In the genomic region with DNA sequence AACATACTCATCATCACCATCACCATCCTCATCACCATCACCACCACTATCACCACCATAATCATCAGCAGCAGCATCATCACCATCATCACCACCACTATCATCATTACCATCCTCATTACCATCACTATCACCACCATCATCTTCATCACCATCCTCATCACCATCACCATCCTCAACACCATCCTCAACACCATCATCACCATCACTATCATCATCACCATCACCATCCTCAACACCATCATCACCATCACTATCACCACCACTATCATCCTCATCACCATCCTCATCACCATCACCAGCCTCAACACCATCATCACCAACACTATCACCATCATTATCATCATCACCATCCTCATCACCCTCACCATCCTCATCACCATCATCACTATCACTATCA, we compare ENCODE assay signal across 2 cellular contexts.
A peak's percentile ranks its signal among the peaks of the same experiment; 100 is the strongest.
TF ChIP-seq lines count a peak whose summit lies in the region.

No MANE protein-coding gene starts in this region.

TF ChIP-seq in HepG2, 621 proteins besides CTCF, POLR2A, EP300 and RAD21 (continues in another document):
- TF ChIP-seq ZNF367 (CRISPR knock-in tag; IDR thresholded peaks at IDR 0.05; ENCODE audit: borderline replicate concordance) (no peak), IKZF4 (CRISPR knock-in tag; IDR thresholded peaks at IDR 0.05; ENCODE audit: borderline replicate concordance, low read depth, not compliant biosample characterization) (no peak), KDM2A (CRISPR knock-in tag; IDR thresholded peaks at IDR 0.05; ENCODE audit: borderline replicate concordance, low read depth) (no peak), HNF4A (CRISPR knock-in tag; IDR thresholded peaks at IDR 0.05) (no peak), MLX (CRISPR knock-in tag; IDR thresholded peaks at IDR 0.05) (no peak), RFX5 (IDR thresholded peaks at IDR 0.05; ENCODE audit: low read depth, low read length) (no peak), PAX8 (CRISPR knock-in tag; IDR thresholded peaks at IDR 0.05; ENCODE audit: borderline replicate concordance) (no peak), FOXK2 (IDR thresholded peaks at IDR 0.05) (peak; percentile 44; the same call in 1 of the 2 replicates), CREB1 (IDR thresholded peaks at IDR 0.05) (peak; percentile 86), CREB1 (CRISPR knock-in tag; IDR thresholded peaks at IDR 0.05) (no peak), ZNF337 (CRISPR knock-in tag; IDR thresholded peaks at IDR 0.05; ENCODE audit: borderline replicate concordance, low read depth) (no peak), IRX3 (CRISPR knock-in tag; IDR thresholded peaks at IDR 0.05; ENCODE audit: borderline replicate concordance, low read depth) (no peak), NONO (IDR thresholded peaks at IDR 0.05) (0 out of 2 replicates have a peak, but pooled peaks have one; percentile 52), NONO (CRISPR knock-in tag; conservative IDR thresholded peaks at IDR 0.05) (no peak), SMYD3 (CRISPR knock-in tag; IDR thresholded peaks at IDR 0.05) (no peak), ATF7 (IDR thresholded peaks at IDR 0.05) (0 out of 2 replicates have a peak, but pooled peaks have one; percentile 13), ATF7 (CRISPR knock-in tag; IDR thresholded peaks at IDR 0.05) (no peak), FOXP1 (IDR thresholded peaks at IDR 0.05) (0 out of 2 replicates have a peak, but pooled peaks have one; percentile 4), FOXP1 (CRISPR knock-in tag; IDR thresholded peaks at IDR 0.05) (no peak), DBP (CRISPR knock-in tag; IDR thresholded peaks at IDR 0.05; ENCODE audit: not compliant biosample characterization) (no peak)
- TF ChIP-seq, protein P1, sequence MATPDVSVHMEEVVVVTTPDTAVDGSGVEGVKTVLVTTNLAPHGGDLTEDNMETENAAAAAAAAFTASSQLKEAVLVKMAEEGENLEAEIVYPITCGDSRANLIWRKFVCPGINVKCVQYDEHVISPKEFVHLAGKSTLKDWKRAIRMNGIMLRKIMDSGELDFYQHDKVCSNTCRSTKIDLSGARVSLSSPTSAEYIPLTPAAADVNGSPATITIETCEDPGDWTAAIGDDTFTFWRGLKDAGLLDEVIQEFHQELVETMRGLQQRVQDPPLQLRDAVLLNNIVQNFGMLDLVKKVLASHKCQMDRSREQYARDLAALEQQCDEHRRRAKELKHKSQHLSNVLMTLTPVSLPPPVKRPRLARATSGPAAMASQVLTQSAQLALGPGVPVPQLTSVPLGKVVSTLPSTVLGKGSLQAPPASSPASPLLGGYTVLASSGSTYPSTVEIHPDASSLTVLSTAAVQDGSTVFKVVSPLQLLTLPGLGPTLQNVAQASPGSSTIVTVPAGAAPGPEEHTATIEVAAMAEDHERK (CRISPR knock-in tag; IDR thresholded peaks at IDR 0.05; ENCODE audit: low read depth) = no peak
- TF ChIP-seq, protein P2, sequence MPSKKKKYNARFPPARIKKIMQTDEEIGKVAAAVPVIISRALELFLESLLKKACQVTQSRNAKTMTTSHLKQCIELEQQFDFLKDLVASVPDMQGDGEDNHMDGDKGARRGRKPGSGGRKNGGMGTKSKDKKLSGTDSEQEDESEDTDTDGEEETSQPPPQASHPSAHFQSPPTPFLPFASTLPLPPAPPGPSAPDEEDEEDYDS (CRISPR knock-in tag; IDR thresholded peaks at IDR 0.05) = no peak
- TF ChIP-seq, protein P3, sequence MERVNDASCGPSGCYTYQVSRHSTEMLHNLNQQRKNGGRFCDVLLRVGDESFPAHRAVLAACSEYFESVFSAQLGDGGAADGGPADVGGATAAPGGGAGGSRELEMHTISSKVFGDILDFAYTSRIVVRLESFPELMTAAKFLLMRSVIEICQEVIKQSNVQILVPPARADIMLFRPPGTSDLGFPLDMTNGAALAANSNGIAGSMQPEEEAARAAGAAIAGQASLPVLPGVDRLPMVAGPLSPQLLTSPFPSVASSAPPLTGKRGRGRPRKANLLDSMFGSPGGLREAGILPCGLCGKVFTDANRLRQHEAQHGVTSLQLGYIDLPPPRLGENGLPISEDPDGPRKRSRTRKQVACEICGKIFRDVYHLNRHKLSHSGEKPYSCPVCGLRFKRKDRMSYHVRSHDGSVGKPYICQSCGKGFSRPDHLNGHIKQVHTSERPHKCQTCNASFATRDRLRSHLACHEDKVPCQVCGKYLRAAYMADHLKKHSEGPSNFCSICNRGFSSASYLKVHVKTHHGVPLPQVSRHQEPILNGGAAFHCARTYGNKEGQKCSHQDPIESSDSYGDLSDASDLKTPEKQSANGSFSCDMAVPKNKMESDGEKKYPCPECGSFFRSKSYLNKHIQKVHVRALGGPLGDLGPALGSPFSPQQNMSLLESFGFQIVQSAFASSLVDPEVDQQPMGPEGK (CRISPR knock-in tag; IDR thresholded peaks at IDR 0.05) = no peak
- TF ChIP-seq, protein P4, sequence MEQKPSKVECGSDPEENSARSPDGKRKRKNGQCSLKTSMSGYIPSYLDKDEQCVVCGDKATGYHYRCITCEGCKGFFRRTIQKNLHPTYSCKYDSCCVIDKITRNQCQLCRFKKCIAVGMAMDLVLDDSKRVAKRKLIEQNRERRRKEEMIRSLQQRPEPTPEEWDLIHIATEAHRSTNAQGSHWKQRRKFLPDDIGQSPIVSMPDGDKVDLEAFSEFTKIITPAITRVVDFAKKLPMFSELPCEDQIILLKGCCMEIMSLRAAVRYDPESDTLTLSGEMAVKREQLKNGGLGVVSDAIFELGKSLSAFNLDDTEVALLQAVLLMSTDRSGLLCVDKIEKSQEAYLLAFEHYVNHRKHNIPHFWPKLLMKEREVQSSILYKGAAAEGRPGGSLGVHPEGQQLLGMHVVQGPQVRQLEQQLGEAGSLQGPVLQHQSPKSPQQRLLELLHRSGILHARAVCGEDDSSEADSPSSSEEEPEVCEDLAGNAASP (CRISPR knock-in tag; IDR thresholded peaks at IDR 0.05; ENCODE audit: borderline replicate concordance) = no peak

TF ChIP-seq in IMR-90, 13 proteins besides CTCF, POLR2A, EP300 and RAD21:
- TF ChIP-seq NFE2L2 (IDR thresholded peaks at IDR 0.05; ENCODE audit: low read depth, low read length) = no peak
- TF ChIP-seq MXI1 (IDR thresholded peaks at IDR 0.05; ENCODE audit: borderline replicate concordance, low read depth, low read length) = no peak
- TF ChIP-seq RCOR1 (IDR thresholded peaks at IDR 0.05; ENCODE audit: insufficient replicate concordance, low read length) = no peak
- TF ChIP-seq MAFK (IDR thresholded peaks at IDR 0.05; ENCODE audit: low read depth, low read length) = no peak
- no peak for TF ChIP-seq CHD1 (IDR thresholded peaks at IDR 0.05; ENCODE audit: low read depth, low read length)
- TF ChIP-seq FOS (IDR thresholded peaks at IDR 0.05; ENCODE audit: low read depth, low read length) = no peak
- TF ChIP-seq CEBPB (IDR thresholded peaks at IDR 0.05; ENCODE audit: low read depth, low read length) = no peak
- TF ChIP-seq, protein P5, sequence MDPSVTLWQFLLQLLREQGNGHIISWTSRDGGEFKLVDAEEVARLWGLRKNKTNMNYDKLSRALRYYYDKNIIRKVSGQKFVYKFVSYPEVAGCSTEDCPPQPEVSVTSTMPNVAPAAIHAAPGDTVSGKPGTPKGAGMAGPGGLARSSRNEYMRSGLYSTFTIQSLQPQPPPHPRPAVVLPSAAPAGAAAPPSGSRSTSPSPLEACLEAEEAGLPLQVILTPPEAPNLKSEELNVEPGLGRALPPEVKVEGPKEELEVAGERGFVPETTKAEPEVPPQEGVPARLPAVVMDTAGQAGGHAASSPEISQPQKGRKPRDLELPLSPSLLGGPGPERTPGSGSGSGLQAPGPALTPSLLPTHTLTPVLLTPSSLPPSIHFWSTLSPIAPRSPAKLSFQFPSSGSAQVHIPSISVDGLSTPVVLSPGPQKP (IDR thresholded peaks at IDR 0.05; ENCODE audit: borderline replicate concordance, low read depth, low read length) = no peak
